ENCODE assay signal across 10 cellular contexts in the genomic region with DNA sequence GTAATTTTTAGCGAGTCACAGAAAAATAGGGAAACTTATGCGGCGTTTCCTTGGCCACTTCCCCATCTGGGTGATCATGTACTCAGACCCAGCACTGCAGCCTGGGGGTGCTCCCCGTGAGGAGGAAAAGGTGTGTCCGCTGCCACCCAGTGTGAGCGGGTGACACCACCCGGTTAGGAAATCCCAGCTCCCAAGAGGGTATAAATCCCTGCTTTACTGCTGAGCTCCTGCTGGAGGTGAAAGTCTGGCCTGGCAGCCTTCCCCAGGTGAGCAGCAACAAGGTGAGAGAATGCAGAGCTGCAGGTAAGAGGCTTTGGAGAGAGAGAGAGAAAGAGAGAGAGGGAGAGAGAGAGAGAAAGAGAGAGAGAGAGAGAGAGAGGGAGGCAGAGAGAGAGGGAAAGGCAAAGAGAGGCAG. TPM values are rescaled to one million over a fixed set of nuclear protein-coding genes. Genes with fewer than 3 reads are reported as not detected.
DNase-seq lines count a peak whose midpoint lies in the region; ATAC-seq, FAIRE-seq and TF ChIP-seq lines count a peak whose summit lies in the region.
"Had no signal": no experiment of that assay in that cellular context is flagged by ENCODE, and none has a peak within 500 bp of the region (broad histone marks: within the 10 kb centered on the region; RNA-seq: fewer than 3 reads in every experiment).

A gene with protein sequence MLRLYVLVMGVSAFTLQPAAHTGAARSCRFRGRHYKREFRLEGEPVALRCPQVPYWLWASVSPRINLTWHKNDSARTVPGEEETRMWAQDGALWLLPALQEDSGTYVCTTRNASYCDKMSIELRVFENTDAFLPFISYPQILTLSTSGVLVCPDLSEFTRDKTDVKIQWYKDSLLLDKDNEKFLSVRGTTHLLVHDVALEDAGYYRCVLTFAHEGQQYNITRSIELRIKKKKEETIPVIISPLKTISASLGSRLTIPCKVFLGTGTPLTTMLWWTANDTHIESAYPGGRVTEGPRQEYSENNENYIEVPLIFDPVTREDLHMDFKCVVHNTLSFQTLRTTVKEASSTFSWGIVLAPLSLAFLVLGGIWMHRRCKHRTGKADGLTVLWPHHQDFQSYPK (plus strand): TSS at position 230 of the 415 bp plus-strand sequence. CDS start 16,616 bp downstream, outside the sequence.

- no peak for TF ChIP-seq EP300 in H1 (IDR thresholded peaks at IDR 0.05; ENCODE audit: borderline replicate concordance in 1 of 2, low read depth in 2 of 2, low read length in 2 of 2)

- H3K23me2 ChIP-seq in H1 (ENCODE audit: low read depth, low read length): no peaks in the 10 kb centered on the region

- no peak within 1 kb of the TSS for H3K4ac ChIP-seq in H1 (replicated peaks; ENCODE audit: insufficient read length, low read depth, low read length)

- POLR2A ChIA-PET in H1 (lab: Charles Lee; ENCODE audit: partially characterized antibody): no interaction called here

- no peak within 1 kb of the TSS for H3K4me3 ChIP-seq in right atrium auricular region
- H3K4me3 ChIP-seq in H1 (ENCODE audit: extremely low read depth in 1 of 4, insufficient read depth in 2 of 4, low read depth in 3 of 4, low read length in 4 of 4): no peak within 1 kb of the TSS
- H3K4me3 ChIP-seq in mucosa of rectum (ENCODE audit: low read length in 2 of 2): peak within 1 kb of the TSS; percentile 38 to 51
- H3K4me3 ChIP-seq in aorta (ENCODE audit: low read length in 2 of 2): no peak within 1 kb of the TSS

- H2BK5ac ChIP-seq in H1 (ENCODE audit: low read depth, low read length): no peak within 1 kb of the TSS

- no peak within 1 kb of the TSS for H3K14ac ChIP-seq in H1 (ENCODE audit: insufficient read length)

- DNase-seq in Right ventricle myocardium inferior (ENCODE audit: missing footprints) (peak; percentile 88), right atrium auricular region (ENCODE audit: low spot score) (no peak), H1 (ENCODE audit: low read depth in 1 of 2, low spot score in 2 of 2) (no peak), aorta (peak in 1 of 2 donors; percentile 74)
- DNase-seq: NCI-H2081 treated with DMSO at 0.1 percent for 48 hours had no signal

- FAIRE-seq in H1 (lab: Jason Lieb, UNC): no peak
- FAIRE-seq: endothelial cell of umbilical vein had no signal

- H3K56ac ChIP-seq in H1 (replicated peaks; ENCODE audit: insufficient read length, low read depth, low read length): no peak within 1 kb of the TSS

- H3K9me3 ChIP-seq in right atrium auricular region: no peaks in the 10 kb centered on the region
- H3K9me3 ChIP-seq in H1 (ENCODE audit: insufficient read depth in 2 of 2, low read depth in 1 of 2, low read length in 1 of 2): no peaks in the 10 kb centered on the region
- no peaks in the 10 kb centered on the region for H3K9me3 ChIP-seq in mucosa of rectum (ENCODE audit: control insufficient read depth in 2 of 2, low read length in 2 of 2)
- no peaks in the 10 kb centered on the region for H3K9me3 ChIP-seq in aorta (ENCODE audit: control insufficient read depth, low read length)

- 82% methylated on average over 7 of the region's 7 CpGs; no CpG with 5 or more reads in 1 of the 2 experiments for WGBS in H1 (ENCODE audit: extremely low coverage in 1 of 2, insufficient coverage in 1 of 2, insufficient read length in 1 of 2, insufficient replicate concordance in 2 of 2, low coverage in 1 of 2, low lambda C conversion rate in 2 of 2, missing lambda C conversion rate in 1 of 2), 2 experiments
- WGBS in aorta, 2 donors: 81 to 82% methylated on average over 7 of the region's 7 CpGs

- peak within 1 kb of the TSS; percentile 27; the same call in 1 of the 2 replicates for H2AFZ ChIP-seq in H1 (ENCODE audit: low read length)

- H3K27ac ChIP-seq in right atrium auricular region (no peak within 1 kb of the TSS), H1 (ENCODE audit: low read depth, low read length) (no peak within 1 kb of the TSS), mucosa of rectum (ENCODE audit: low read depth in 2 of 2, low read length in 2 of 2) (peak within 1 kb of the TSS; percentile 53 to 69), aorta (ENCODE audit: low read depth in 1 of 2, low read length in 2 of 2) (no peak within 1 kb of the TSS)

- no peaks in the 10 kb centered on the region for H3K79me1 ChIP-seq in H1 (ENCODE audit: low read depth, low read length)

- H3K23ac ChIP-seq in H1 (ENCODE audit: insufficient read length): no peak within 1 kb of the TSS

- TF ChIP-seq POLR2A in H1 (IDR thresholded peaks at IDR 0.05; ENCODE audit: control extremely low read depth in 1 of 2, low read depth in 2 of 2, low read length in 2 of 2): no peak

- H4K20me1 ChIP-seq in H1 (replicated peaks in 1 of 2; ENCODE audit: control insufficient read depth in 1 of 2, insufficient read depth in 2 of 2, low read length in 2 of 2): no peaks in the 10 kb centered on the region

- H2AK5ac ChIP-seq in H1 (ENCODE audit: low read depth, low read length): no peak within 1 kb of the TSS

- H3K27me3 ChIP-seq in right atrium auricular region: no peaks in the 10 kb centered on the region
- no peaks in the 10 kb centered on the region for H3K27me3 ChIP-seq in H1 (replicated peaks in 1 of 4; ENCODE audit: control insufficient read depth in 3 of 4, extremely low read depth in 1 of 4, insufficient read depth in 3 of 4, low read length in 3 of 4)
- H3K27me3 ChIP-seq in mucosa of rectum (ENCODE audit: control insufficient read depth in 2 of 2, insufficient read depth in 2 of 2, low read length in 2 of 2): no peaks in the 10 kb centered on the region
- H3K27me3 ChIP-seq in aorta (ENCODE audit: control insufficient read depth in 1 of 2, insufficient read depth in 2 of 2, low read length in 1 of 2): no peaks in the 10 kb centered on the region

- no peak for ATAC-seq in Right ventricle myocardium inferior
- ATAC-seq in aorta (ENCODE audit: low FRiP score): peak; percentile 64
- ATAC-seq in HG03175 (IDR thresholded peaks at IDR 0.05; ENCODE audit: unreplicated experiment): no peak
- no peak for ATAC-seq in HG03442 (IDR thresholded peaks at IDR 0.05; ENCODE audit: unreplicated experiment)
- ATAC-seq in GM21528 (IDR thresholded peaks at IDR 0.05; ENCODE audit: low FRiP score, unreplicated experiment): no peak

- no peak within 1 kb of the TSS for H3K9ac ChIP-seq in H1 (replicated peaks in 1 of 4; ENCODE audit: extremely low read depth in 1 of 4, low read depth in 3 of 4, low read length in 3 of 4)
- peak within 1 kb of the TSS; percentile 43 to 67 for H3K9ac ChIP-seq in mucosa of rectum (ENCODE audit: low read depth in 1 of 2, low read length in 2 of 2)

- no peak within 1 kb of the TSS for H4K91ac ChIP-seq in H1 (replicated peaks; ENCODE audit: insufficient read length, low read length)

- no peaks in the 10 kb centered on the region for H3K4me1 ChIP-seq in right atrium auricular region
- H3K4me1 ChIP-seq in H1 (replicated peaks in 1 of 4; ENCODE audit: control insufficient read depth in 3 of 4, insufficient read depth in 4 of 4, low read length in 3 of 4): peaks cover 0 to 9% (median 0%) of the 10 kb centered on the region in 4 experiments; a peak in 3 of 7 replicates
- H3K4me1 ChIP-seq in mucosa of rectum (ENCODE audit: control insufficient read depth in 2 of 2, insufficient read depth in 2 of 2, low read length in 2 of 2): peaks cover 13 to 27% of the 10 kb centered on the region in 2 donors
- H3K4me1 ChIP-seq in aorta (ENCODE audit: control insufficient read depth in 1 of 2, insufficient read depth in 2 of 2, low read length in 2 of 2): no peaks in the 10 kb centered on the region

- H3K18ac ChIP-seq in H1 (ENCODE audit: extremely low read depth, low read length): no peak within 1 kb of the TSS

- no peak within 1 kb of the TSS for H3K4me2 ChIP-seq in H1 (ENCODE audit: insufficient read depth in 1 of 2, low read depth in 2 of 2, low read length in 2 of 2)

- no peak for TF ChIP-seq CTCF in right atrium auricular region (IDR thresholded peaks at IDR 0.05)
- TF ChIP-seq CTCF in H1 (IDR thresholded peaks at IDR 0.05; ENCODE audit: control extremely low read depth in 1 of 3, insufficient read depth in 1 of 3, low read depth in 1 of 3, low read length in 3 of 3): no peak

- H2BK12ac ChIP-seq in H1 (ENCODE audit: low read depth, low read length): peak within 1 kb of the TSS; percentile 84; the same call in 1 of the 2 replicates

- H3K36me3 ChIP-seq in right atrium auricular region (no peaks in the 10 kb centered on the region), H1 (ENCODE audit: control insufficient read depth in 2 of 4, insufficient read depth in 4 of 4, low read length in 3 of 4) (no peaks in the 10 kb centered on the region), mucosa of rectum (ENCODE audit: control insufficient read depth in 2 of 2, insufficient read depth in 2 of 2, low read length in 2 of 2) (no peaks in the 10 kb centered on the region), aorta (ENCODE audit: control insufficient read depth in 1 of 2, insufficient read depth in 2 of 2, low read length in 1 of 2) (no peaks in the 10 kb centered on the region)

- CTCF ChIA-PET in H1 (lab: Charles Lee; ENCODE audit: partially characterized antibody): no interaction called here

- H3K79me2 ChIP-seq in H1 (ENCODE audit: control insufficient read depth in 1 of 2, insufficient read depth in 2 of 2, low read length in 2 of 2): no peaks in the 10 kb centered on the region

- H2BK15ac ChIP-seq in H1 (ENCODE audit: low read length): no peak within 1 kb of the TSS

- intact Hi-C loops in Right ventricle myocardium inferior (cut with DNase I): no loop called here
- intact Hi-C loops in aorta (cut with DNase I): loop anchor here in 1 of 2 donors (10.0 kb wide), 1 partner anchor 453 kb away; no protein-coding TSS in a partner anchor

- no peak within 1 kb of the TSS for H4K8ac ChIP-seq in H1 (ENCODE audit: extremely low read depth, insufficient read depth, low read length)

- H4K5ac ChIP-seq in H1 (ENCODE audit: insufficient read length, low read depth, low read length): no peak within 1 kb of the TSS

- TF ChIP-seq RAD21 in H1 (IDR thresholded peaks at IDR 0.05 in 1 of 2, conservative IDR thresholded peaks at IDR 0.05 in 1 of 2; ENCODE audit: low read depth in 2 of 2, low read length in 2 of 2): no peak

- H2BK20ac ChIP-seq in H1 (ENCODE audit: low read length): no peak within 1 kb of the TSS

- no peak within 1 kb of the TSS for H2BK120ac ChIP-seq in H1 (replicated peaks; ENCODE audit: low read depth, low read length)

RNA-seq across cellular contexts. Expression of the gene that starts here (rescaled TPM):
- total RNA-seq in Right ventricle myocardium inferior (1.3 TPM), right atrium auricular region (10 to 100 TPM in 1 of 2 donors, 1 to 10 TPM in 1; 2.8 to 16.1 TPM), aorta (10 to 100 TPM in 1 of 2 donors, 1 to 10 TPM in 1; 3.3 to 38.3 TPM)
- not detected in 2 replicates for total RNA-seq in H1 (2021; fragmentation: NEBNext Ultra II Directional; extraction: Animal tissue kit (Norgen Biotek cat#: 25700))
- polyA plus RNA-seq in H1 (2011; rRNA removed) (0.06 TPM in 1 of 2 replicates, not detected in the other), aorta (1 to 10 TPM in 1 of 2 donors, under 1 TPM in 1; 0.97 to 9.3 TPM)
- 0.13 TPM for polyA plus RNA-seq in H1 (2011; cell fraction: cytosol; rRNA removed)
- not detected for polyA plus RNA-seq in H1 (2011; cell fraction: nucleus; rRNA removed)
- not detected in 4 replicates for polyA plus RNA-seq in H1 (2012, experiment 1 of 2)
- not detected for polyA plus RNA-seq in H1 (2012, experiment 2 of 2)
- 0.08 TPM for polyA plus RNA-seq in H1 (2013, experiment 1 of 2)
- polyA plus RNA-seq in H1 (2013, experiment 2 of 2): 0.02 TPM
- not detected in 2 replicates for polyA minus RNA-seq in H1 (2011; rRNA and poly(A)+ RNA removed)
- not detected for polyA minus RNA-seq in H1 (2011; cell fraction: cytosol; rRNA and poly(A)+ RNA removed)
- polyA minus RNA-seq in H1 (2011; cell fraction: nucleus; rRNA and poly(A)+ RNA removed): not detected
- total RNA-seq: endothelial cell of umbilical vein had no signal
- polyA plus RNA-seq: endothelial cell of umbilical vein had no signal

Comparison
In these comparisons a context has a peak if more than half of its experiments do, and no peak if none do; other contexts are left out.
1. H3K27ac ChIP-seq: peak in mucosa of rectum (2 of 2); none in right atrium auricular region (0 of 2), H1 (single experiment) and aorta (0 of 2).
2. H3K4me3 ChIP-seq: peak in mucosa of rectum (2 of 2); none in right atrium auricular region (0 of 2), H1 (0 of 4) and aorta (0 of 2).
3. H3K9ac ChIP-seq: peak in mucosa of rectum (2 of 2); none in H1 (0 of 4).